9 cellular contexts compared by ENCODE assay signal in genomic region chr3:195859061-195859845, GRCh38. TPM values are rescaled to one million over a fixed set of nuclear protein-coding genes. Genes with fewer than 3 reads are reported as not detected.
DNase-seq lines count a peak whose midpoint lies in the region; ATAC-seq and TF ChIP-seq lines count a peak whose summit lies in the region.
"Had no signal": no experiment of that assay in that cellular context is flagged by ENCODE, and none has a peak within 500 bp of the region (broad histone marks: within the 10 kb centered on the region; RNA-seq: fewer than 3 reads in every experiment).

No MANE protein-coding gene starts in this region.

- TF ChIP-seq POLR2A in ovary (IDR thresholded peaks at IDR 0.05) (no peak), tibial nerve (IDR thresholded peaks at IDR 0.05) (no peak)

- DNase-seq in DMS53 treated with DMSO at 0.1 percent for 48 hours (lab: John Stamatoyannopoulos, UW; ENCODE audit: unreplicated experiment) (peak; percentile 2), SJCRH30 (peak; percentile 49 to 80), foreskin keratinocyte (peak in 1 of 2 donors; percentile 48), ovary (peak; percentile 38 to 82 (median 76)), tibial nerve (ENCODE audit: low spot score in 2 of 2) (peak; percentile 62 to 91)
- DNase-seq in activated effector memory CD4-positive, alpha-beta T cell treated with anti-CD3 and anti-CD28 coated beads, Interleukin-2, amount 50 U/mL, for 16 hours: peak; percentile 92

- peak; percentile 15 for ATAC-seq in foreskin keratinocyte
- ATAC-seq in HG03135 (IDR thresholded peaks at IDR 0.05; ENCODE audit: unreplicated experiment): no peak

- H3K27ac ChIP-seq in SJCRH30 (no peak overlapping the region), foreskin keratinocyte (no peak overlapping the region), ovary (no peak overlapping the region), tibial nerve (no peak overlapping the region)
- H3K27ac ChIP-seq: epithelial cell of prostate had no signal

- intact Hi-C loops in ovary (cut with DNase I): loop anchor here in 2 of 4 donors (5.0 kb wide), 2 partner anchors 33 to 58 kb away; no protein-coding TSS in a partner anchor

- H3K27me3 ChIP-seq in SJCRH30 (no peaks in the 10 kb centered on the region), foreskin keratinocyte (no peaks in the 10 kb centered on the region), ovary (no peaks in the 10 kb centered on the region), tibial nerve (no peaks in the 10 kb centered on the region)

- H3K36me3 ChIP-seq in SJCRH30: peaks cover 6% of the 10 kb centered on the region; the same call in 1 of the 2 replicates
- no peaks in the 10 kb centered on the region for H3K36me3 ChIP-seq in ovary
- H3K36me3 ChIP-seq in tibial nerve: peaks cover 0 to 6% (median 0%) of the 10 kb centered on the region in 3 donors

- no peaks in the 10 kb centered on the region for H3K4me1 ChIP-seq in SJCRH30
- H3K4me1 ChIP-seq in foreskin keratinocyte: peaks cover 5% of the 10 kb centered on the region
- H3K4me1 ChIP-seq in ovary (ENCODE audit: insufficient read depth): no peaks in the 10 kb centered on the region
- peaks cover 0 to 20% (median 12%) of the 10 kb centered on the region in 4 donors for H3K4me1 ChIP-seq in tibial nerve

- no peak overlapping the region for H3K4me3 ChIP-seq in SJCRH30
- H3K4me3 ChIP-seq in ovary: no peak overlapping the region
- peak overlapping the region in 1 of 4 donors; percentile 24 for H3K4me3 ChIP-seq in tibial nerve

- TF ChIP-seq CTCF in foreskin keratinocyte (conservative IDR thresholded peaks at IDR 0.05) (peak; percentile 90), ovary (IDR thresholded peaks at IDR 0.05) (peak; percentile 72 to 87 (median 87)), tibial nerve (IDR thresholded peaks at IDR 0.05) (peak; percentile 87 to 100 (median 96))

- TF ChIP-seq EP300 in Ishikawa (IDR thresholded peaks at IDR 0.05; ENCODE audit: borderline replicate concordance): no peak
- no peak for TF ChIP-seq EP300 in ovary (IDR thresholded peaks at IDR 0.05)
- TF ChIP-seq EP300 in tibial nerve (IDR thresholded peaks at IDR 0.05): no peak

- 5 to 6% (median 6%) methylated on average over 21 of the region's 21 CpGs for WGBS in ovary, 3 donors
- WGBS in tibial nerve, 2 donors: 20 to 25% methylated on average over 19 to 21 of the region's 21 CpGs

- peak; percentile 98 for TF ChIP-seq RAD21 in Ishikawa (IDR thresholded peaks at IDR 0.05; ENCODE audit: low read depth)

- H3K9me3 ChIP-seq in SJCRH30 (replicated peaks): no peaks in the 10 kb centered on the region
- H3K9me3 ChIP-seq in ovary: no peaks in the 10 kb centered on the region
- H3K9me3 ChIP-seq in tibial nerve: no peaks in the 10 kb centered on the region

TF ChIP-seq in Ishikawa, 13 proteins besides CTCF, POLR2A, EP300 and RAD21:
- TF ChIP-seq TCF12 (IDR thresholded peaks at IDR 0.05; ENCODE audit: low read depth) (no peak), CEBPB (IDR thresholded peaks at IDR 0.05) (peak; percentile 30; the same call in 1 of the 2 replicates)

RNA-seq across cellular contexts. Expression of gene MUC4, which starts 47.5 kb away (rescaled TPM):
- 1.1 and 1.5 TPM in 2 replicates for total RNA-seq in SJCRH30 (2014; rRNA removed; shearing (Covaris generic))
- total RNA-seq in foreskin keratinocyte: not detected in 2 replicates
- polyA plus RNA-seq in foreskin keratinocyte: not detected in 2 replicates
- under 1 TPM in 5 of 7 donors, not detected in 2; 0.23 to 0.99 (median 0.65) TPM for total RNA-seq in ovary
- polyA plus RNA-seq in ovary: under 1 TPM; 0.02 to 0.06 TPM
- total RNA-seq in tibial nerve: not detected

RNA-seq across cellular contexts. Expression of gene TNK2, which starts 49.1 kb away (rescaled TPM):
- total RNA-seq in SJCRH30 (2014; rRNA removed; shearing (Covaris generic)): 17.4 and 21.8 TPM in 2 replicates
- 26.7 and 29.8 TPM in 2 replicates for total RNA-seq in foreskin keratinocyte
- polyA plus RNA-seq in foreskin keratinocyte: 28.1 and 30.7 TPM in 2 replicates
- 10 to 100 TPM; 17.0 to 50.1 (median 36.7) TPM for total RNA-seq in ovary
- 10 to 100 TPM in 1 of 2 donors, 1 to 10 TPM in 1; 2.4 to 26.6 TPM for polyA plus RNA-seq in ovary
- 10 to 100 TPM; 22.2 to 81.9 (median 34.0) TPM for total RNA-seq in tibial nerve
